35 cellular contexts compared by ENCODE assay signal in genomic region chr18:52433797-52434196, GRCh38.
"Had no signal": no experiment of that assay in that cellular context is flagged by ENCODE, and none has a peak within 500 bp of the region (broad histone marks: within the 10 kb centered on the region; RNA-seq: fewer than 3 reads in every experiment).

No MANE protein-coding gene starts in this region.

- DNase-seq: Kasumi-1, MG63, MM.1S, MV-4-11, NCI-H1048, NCI-H1092, NCI-H1092 treated with DMSO at 0.1 percent for 48 hours, NCI-H1105, NCI-H1105 treated with DMSO at 0.1 percent for 48 hours, NCI-H1417, NCI-H1417 treated with DMSO at 0.1 percent for 48 hours, NCI-H1436, NCI-H1436 treated with DMSO at 0.1 percent for 48 hours, NCI-H146, NCI-H1694, NCI-H1694 treated with DMSO at 0.1 percent for 48 hours, NCI-H187, NCI-H187 treated with DMSO at 0.1 percent for 48 hours, NCI-H1930, NCI-H2029, NCI-H2029 treated with DMSO at 0.1 percent for 48 hours, NCI-H2081, NCI-H2081 treated with DMSO at 0.1 percent for 48 hours, NCI-H2107, NCI-H2171, NCI-H2171 treated with DMSO at 0.1 percent for 48 hours, NCI-H2227 treated with DMSO at 0.1 percent for 48 hours, NCI-H226, NCI-H345, NCI-H446, NCI-H446 treated with DMSO at 0.1 percent for 48 hours, NCI-H510A, NCI-H510A treated with DMSO at 0.1 percent for 48 hours, NCI-H524, NCI-H524 treated with DMSO at 0.1 percent for 48 hours had no signal

- H3K27me3 ChIP-seq: MG63 had no signal

- H3K36me3 ChIP-seq: MG63 had no signal

- H3K9me3 ChIP-seq: MG63 had no signal

- H3K4me3 ChIP-seq: MG63 had no signal
